In genomic region chr12:57744777-57745484, GRCh38 we compare ENCODE assay signal across 8 cellular contexts. TPM values are rescaled to one million over a fixed set of nuclear protein-coding genes. Genes with fewer than 3 reads are reported as not detected.
DNase-seq lines count a peak whose midpoint lies in the region; ATAC-seq and TF ChIP-seq lines count a peak whose summit lies in the region.

TSS of gene TSPAN31 (plus strand) at chr12:57745039. CDS start at chr12:57745155, 116 bp downstream.

- peaks cover under 1 to 17% of the 10 kb centered on the region in 2 donors for H3K27me3 ChIP-seq in left lung

- H3K36me3 ChIP-seq in left lung, result peaks cover 0 to 40% of the 10 kb centered on the region in 2 donors

- ATAC-seq in GM19452 (IDR thresholded peaks at IDR 0.05; ENCODE audit: unreplicated experiment) (peak; percentile 79), HG03575 (IDR thresholded peaks at IDR 0.05; ENCODE audit: extremely low read depth, insufficient number of reproducible peaks, low FRiP score, unreplicated experiment) (peak; percentile 37), left lung (peak; percentile 96)

- H3K4me1 ChIP-seq in left lung, result peaks cover 0 to 40% of the 10 kb centered on the region in 2 donors

- DNase-seq in CD1c-positive myeloid dendritic cell (ENCODE audit: extremely low spot score), result peak; percentile 98
- peak; percentile 98 for DNase-seq in NCI-H82 treated with DMSO at 0.1 percent for 48 hours (lab: John Stamatoyannopoulos, UW; ENCODE audit: unreplicated experiment)
- peak; percentile 95 to 96 for DNase-seq in activated CD4-positive, alpha-beta T cell treated with anti-CD3 and anti-CD28 coated beads, Interleukin-2, amount 50 U/mL, for 48 hours
- peak; percentile 98 to 99 for DNase-seq in dermis microvascular lymphatic vessel endothelial cell (ENCODE audit: low read depth in 2 of 2)
- DNase-seq in left lung, result peak; percentile 94 to 98
- DNase-seq in stimulated activated CD4-positive, alpha-beta T cell treated with anti-CD3 and anti-CD28 coated beads, Interleukin-2, amount 100 ng/mL, for 4 hours (ENCODE audit: low read depth), result peak; percentile 93

- no peaks in the 10 kb centered on the region for H3K9me3 ChIP-seq in left lung

- peak within 1 kb of the TSS; percentile 91 to 92 for H3K27ac ChIP-seq in left lung

- intact Hi-C loops in left lung (cut with DNase I), result no loop called here

- peak in 1 of 2 donors; percentile 30 for TF ChIP-seq CTCF in left lung (IDR thresholded peaks at IDR 0.05)

- peak within 1 kb of the TSS; percentile 63 to 65 for H3K4me3 ChIP-seq in left lung

RNA-seq across cellular contexts. Expression of gene TSPAN31, which starts in this region (rescaled TPM):
- total RNA-seq in dermis microvascular lymphatic vessel endothelial cell (41.6 and 53.9 TPM in 2 replicates), left lung (10 to 100 TPM; 33.5 to 40.0 TPM)

Comparison
In these comparisons a context has a peak if more than half of its experiments do, and no peak if none do; other contexts are left out.
1. Peak in every context shown above with its lines: DNase-seq, ATAC-seq, H3K4me3 ChIP-seq and H3K27ac ChIP-seq.
2. ATAC-seq: peak in every context shown above with its lines; median percentile 96 in left lung; 79 in GM19452; 37 in HG03575.